Comparison of ENCODE assay signal across 24 cellular contexts in genomic region chr3:5347486-5347885, GRCh38.
DNase-seq lines count a peak whose midpoint lies in the region; ATAC-seq lines count a peak whose summit lies in the region.
"Had no signal": no experiment of that assay in that cellular context is flagged by ENCODE, and none has a peak within 500 bp of the region (broad histone marks: within the 10 kb centered on the region; RNA-seq: fewer than 3 reads in every experiment).

No MANE protein-coding gene starts in this region.

- intact Hi-C loops in activated CD4-positive, alpha-beta T cell treated with anti-CD3 and anti-CD28 coated beads, Interleukin-2, amount 10 ng/mL, durations not matched to agents 24 days and 14 days (cut with micrococcal nuclease) = no loop called here

- no peak overlapping the region for H3K4me3 Mint-ChIP-seq in activated CD4-positive, alpha-beta T cell treated with anti-CD3 and anti-CD28 coated beads, Interleukin-2, amount 10 ng/mL, durations not matched to agents 24 days and 14 days
- H3K4me3 Mint-ChIP-seq: activated naive CD8-positive, alpha-beta T cell; B cell; CD4-positive, alpha-beta memory T cell; H9; nephron had no signal

- peaks cover 5% of the 10 kb centered on the region for H3K9me3 Mint-ChIP-seq in activated CD4-positive, alpha-beta T cell treated with anti-CD3 and anti-CD28 coated beads, Interleukin-2, amount 10 ng/mL, durations not matched to agents 24 days and 14 days

- no peak overlapping the region for H3K27ac Mint-ChIP-seq in activated CD4-positive, alpha-beta T cell treated with anti-CD3 and anti-CD28 coated beads, Interleukin-2, amount 10 ng/mL, durations not matched to agents 24 days and 14 days
- H3K27ac Mint-ChIP-seq: activated naive CD8-positive, alpha-beta T cell; B cell; CD4-positive, alpha-beta memory T cell; nephron had no signal

- H3K27me3 Mint-ChIP-seq in activated CD4-positive, alpha-beta T cell treated with anti-CD3 and anti-CD28 coated beads, Interleukin-2, amount 10 ng/mL, durations not matched to agents 24 days and 14 days = peaks cover 4% of the 10 kb centered on the region

- ATAC-seq in HG03175 (IDR thresholded peaks at IDR 0.05; ENCODE audit: unreplicated experiment) = no peak
- ATAC-seq in HG02642 (IDR thresholded peaks at IDR 0.05; ENCODE audit: poor library complexity, unreplicated experiment) = no peak
- ATAC-seq: left colon had no signal

- DNase-seq in Ammon's horn (ENCODE audit: low spot score) (peak; percentile 58), NCI-H1105 (lab: John Stamatoyannopoulos, UW) (peak; percentile 58), NCI-H345 treated with DMSO at 0.1 percent for 48 hours (lab: John Stamatoyannopoulos, UW; ENCODE audit: unreplicated experiment) (peak; percentile 12), astrocyte of the hippocampus (ENCODE audit: low read depth, low spot score) (peak; percentile 20), NAMALWA (ENCODE audit: low spot score) (no peak)
- no peak for DNase-seq in activated CD4-positive, alpha-beta T cell treated with anti-CD3 and anti-CD28 coated beads, Interleukin-2, amount 10 ng/mL, durations not matched to agents 24 days and 14 days
- DNase-seq: activated CD4-positive, alpha-beta T cell treated with anti-CD3 and anti-CD28 coated beads for 48 hours; activated effector memory CD4-positive, alpha-beta T cell treated with anti-CD3 and anti-CD28 coated beads, Interleukin-2, amount 50 U/mL, for 16 hours; CD4-positive, alpha-beta memory T cell; H9; left colon; mammary epithelial cell; Peyer's patch; SIG-M5; stimulated activated CD4-positive, alpha-beta T cell treated with anti-CD3 and anti-CD28 coated beads, Interleukin-4, amount 100 ng/mL, for 24 hours; SW 1271; T1000; tibial artery; WERI-Rb-1 had no signal

- no peaks in the 10 kb centered on the region for H3K36me3 Mint-ChIP-seq in activated CD4-positive, alpha-beta T cell treated with anti-CD3 and anti-CD28 coated beads, Interleukin-2, amount 10 ng/mL, durations not matched to agents 24 days and 14 days (ENCODE audit: low read depth)
- H3K36me3 Mint-ChIP-seq: activated naive CD8-positive, alpha-beta T cell; CD4-positive, alpha-beta memory T cell had no signal

- H3K4me1 Mint-ChIP-seq in activated CD4-positive, alpha-beta T cell treated with anti-CD3 and anti-CD28 coated beads, Interleukin-2, amount 10 ng/mL, durations not matched to agents 24 days and 14 days = no peaks in the 10 kb centered on the region
- H3K4me1 Mint-ChIP-seq: B cell; CD4-positive, alpha-beta memory T cell had no signal

Comparison
In these comparisons a context has a peak if more than half of its experiments do, and no peak if none do; other contexts are left out.
1. DNase-seq: peak in Ammon's horn (single experiment), NCI-H1105 (single experiment), NCI-H345 treated with DMSO at 0.1 percent for 48 hours (single experiment) and astrocyte of the hippocampus (single experiment); none in activated CD4-positive, alpha-beta T cell treated with anti-CD3 and anti-CD28 coated beads, Interleukin-2, amount 10 ng/mL, durations not matched to agents 24 days and 14 days (single experiment) and NAMALWA (single experiment).